22 cellular contexts compared by ENCODE assay signal in the genomic region with DNA sequence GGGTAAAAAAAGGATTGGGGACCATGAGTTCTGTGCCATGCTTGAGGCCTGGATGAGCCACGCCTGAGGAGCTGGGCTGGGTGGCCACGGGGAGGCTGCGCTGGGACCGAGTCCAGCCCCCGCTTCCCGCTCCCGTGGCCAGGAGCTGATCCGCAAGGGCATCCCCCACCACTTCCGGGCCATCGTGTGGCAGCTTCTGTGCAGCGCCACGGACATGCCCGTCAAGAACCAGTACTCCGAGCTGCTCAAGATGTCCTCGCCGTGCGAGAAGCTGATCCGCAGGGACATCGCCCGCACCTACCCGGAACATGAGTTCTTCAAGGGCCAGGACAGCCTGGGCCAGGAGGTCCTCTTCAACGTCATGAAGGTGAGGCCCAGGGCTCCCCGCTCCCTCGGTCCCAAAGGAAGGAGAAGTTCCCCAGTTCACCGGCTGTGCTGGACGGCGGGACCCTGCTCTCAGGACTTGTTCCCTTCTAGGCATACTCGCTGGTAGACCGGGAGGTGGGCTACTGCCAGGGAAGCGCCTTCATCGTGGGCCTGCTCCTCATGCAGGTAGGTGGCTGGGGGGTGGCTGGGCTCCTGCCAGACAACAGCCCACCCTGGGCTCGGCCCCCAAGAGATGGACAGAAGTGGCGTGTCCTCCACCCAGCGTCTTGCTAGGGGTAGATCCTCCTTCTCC. TPM values are rescaled to one million over a fixed set of nuclear protein-coding genes. Genes with fewer than 3 reads are reported as not detected.
"Had no signal": no experiment of that assay in that cellular context is flagged by ENCODE, and none has a peak within 500 bp of the region (broad histone marks: within the 10 kb centered on the region; RNA-seq: fewer than 3 reads in every experiment).

No MANE protein-coding gene starts in this region.

- H3K9me3 ChIP-seq: heart left ventricle, upper lobe of left lung had no signal

- H3K27me3 ChIP-seq: heart left ventricle, upper lobe of left lung had no signal

- H3K27ac ChIP-seq: heart left ventricle, upper lobe of left lung had no signal

- H3K27ac Mint-ChIP-seq: activated CD4-positive, alpha-beta T cell treated with anti-CD3 and anti-CD28 coated beads, Interleukin-2, amount 10 ng/mL, durations not matched to agents 7 days and 5 days; activated T-helper 1 cell treated with anti-CD3 and anti-CD28 coated beads, Interleukin-12 subunit alpha, Interleukin-12 subunit beta, Interleukin-2, Interleukin-4 antibody, amounts not matched to agents 30 ng/mL and 10 ng/mL and 1 ng/mL, durations not matched to agents 14 hours and 24 hours and 36 hours; endodermal cell; immature natural killer cell; T-helper 2 cell treated with Interferon-gamma antibody and Interleukin-4, amounts not matched to agents 5 μg/mL and 100 μg/mL, for 36 hours had no signal

- H3K36me3 Mint-ChIP-seq: immature natural killer cell had no signal

- H3K27me3 Mint-ChIP-seq: activated CD4-positive, alpha-beta T cell treated with anti-CD3 and anti-CD28 coated beads, Interleukin-2, amount 10 ng/mL, durations not matched to agents 7 days and 5 days had no signal

- H3K4me3 Mint-ChIP-seq: activated CD4-positive, alpha-beta T cell treated with anti-CD3 and anti-CD28 coated beads, Interleukin-2, amount 10 ng/mL, durations not matched to agents 7 days and 5 days; activated T-helper 1 cell treated with anti-CD3 and anti-CD28 coated beads, Interleukin-12 subunit alpha, Interleukin-12 subunit beta, Interleukin-2, Interleukin-4 antibody, amounts not matched to agents 30 ng/mL and 10 ng/mL and 1 ng/mL, durations not matched to agents 14 hours and 24 hours and 36 hours; endodermal cell; immature natural killer cell; neural crest cell; T-helper 2 cell treated with Interferon-gamma antibody and Interleukin-4, amounts not matched to agents 5 μg/mL and 100 μg/mL, for 36 hours had no signal

- DNase-seq: activated CD4-positive, alpha-beta T cell treated with anti-CD3 and anti-CD28 coated beads, Interleukin-2, amount 10 ng/mL, durations not matched to agents 7 days and 5 days; activated CD4-positive, CD25-positive, alpha-beta regulatory T cell; activated naive CD4-positive, alpha-beta T cell treated with Interleukin-2 at 50 U/mL for 16 hours; aorta; cerebellar nuclear complex; dermis blood vessel endothelial cell; endodermal cell; immature natural killer cell; retina; stimulated activated CD4-positive, alpha-beta T cell treated with anti-CD3 and anti-CD28 coated beads, Interleukin-4, amount 100 ng/mL, for 24 hours; stimulated activated naive CD4-positive, alpha-beta T cell had no signal

- H3K4me1 Mint-ChIP-seq: immature natural killer cell had no signal

- H3K4me3 ChIP-seq: heart left ventricle, lung, upper lobe of left lung had no signal

- ATAC-seq: heart left ventricle, left colon had no signal

- H3K9me3 Mint-ChIP-seq: activated CD4-positive, alpha-beta T cell treated with anti-CD3 and anti-CD28 coated beads, Interleukin-2, amount 10 ng/mL, durations not matched to agents 7 days and 5 days; activated T-helper 1 cell treated with anti-CD3 and anti-CD28 coated beads, Interleukin-12 subunit alpha, Interleukin-12 subunit beta, Interleukin-2, Interleukin-4 antibody, amounts not matched to agents 30 ng/mL and 10 ng/mL and 1 ng/mL, durations not matched to agents 14 hours and 24 hours and 36 hours; endodermal cell; neural crest cell; T-helper 2 cell treated with Interferon-gamma antibody and Interleukin-4, amounts not matched to agents 5 μg/mL and 100 μg/mL, for 36 hours had no signal

RNA-seq across cellular contexts. Expression of gene PRR36, which starts 25.3 kb away (rescaled TPM):
- total RNA-seq: dermis blood vessel endothelial cell, skeletal muscle tissue, subcutaneous adipose tissue had no signal

RNA-seq across cellular contexts. Expression of gene LRRC8E, which starts 39.4 kb away (rescaled TPM):
- total RNA-seq: activated CD4-positive, alpha-beta T cell treated with anti-CD3 and anti-CD28 coated beads, Interleukin-2, amount 10 ng/mL, durations not matched to agents 7 days and 5 days; activated CD8-positive, alpha-beta memory T cell treated with anti-CD3 and anti-CD28 coated beads for 36 hours; activated T-helper 1 cell treated with anti-CD3 and anti-CD28 coated beads, Interleukin-12 subunit alpha, Interleukin-12 subunit beta, Interleukin-2, Interleukin-4 antibody, amounts not matched to agents 30 ng/mL and 10 ng/mL and 1 ng/mL, durations not matched to agents 14 hours and 24 hours and 36 hours; frontal cortex had no signal
